1 cellular context compared by ENCODE assay signal in genomic region chr2:170743530-170744239, GRCh38.
TF ChIP-seq lines count a peak whose summit lies in the region.

No MANE protein-coding gene starts in this region.

TF ChIP-seq in K562, 482 proteins besides CTCF, POLR2A, EP300 and RAD21 (continues in another document):
- TF ChIP-seq GABPB1 (CRISPR knock-in tag; IDR thresholded peaks at IDR 0.05) (peak; percentile 38; the same call in 1 of the 2 replicates), TEAD4 (IDR thresholded peaks at IDR 0.05; ENCODE audit: low read length) (peak; percentile 78), TEAD4 (CRISPR knock-in tag; IDR thresholded peaks at IDR 0.05; ENCODE audit: borderline replicate concordance) (no peak), MYNN (IDR thresholded peaks at IDR 0.05) (0 out of 2 replicates have a peak, but pooled peaks have one; percentile 2), MYNN (CRISPR knock-in tag; IDR thresholded peaks at IDR 0.05) (no peak), ZNF75A (CRISPR knock-in tag; IDR thresholded peaks at IDR 0.05) (no peak), RFX5 (IDR thresholded peaks at IDR 0.05; ENCODE audit: low read depth, low read length) (no peak), ESRRA (IDR thresholded peaks at IDR 0.05; ENCODE audit: borderline replicate concordance, low read depth) (no peak), TBL1XR1 (IDR thresholded peaks at IDR 0.05; ENCODE audit: low read length in 2 of 2) (peak; percentile 7 to 69; a peak in 2 of 4 replicates), ZNF644 (tag; IDR thresholded peaks at IDR 0.05; ENCODE audit: low read depth) (0 out of 2 replicates have a peak, but pooled peaks have one; percentile 14), PHB2 (IDR thresholded peaks at IDR 0.05; ENCODE audit: low read depth) (peak; percentile 21; the same call in 1 of the 2 replicates), CREB1 (IDR thresholded peaks at IDR 0.05) (peak; percentile 32; the same call in 1 of the 2 replicates), CREB1 (CRISPR knock-in tag; IDR thresholded peaks at IDR 0.05) (0 out of 2 replicates have a peak, but pooled peaks have one; percentile 19), MAFG (tag; conservative IDR thresholded peaks at IDR 0.05) (no peak), JUND (IDR thresholded peaks at IDR 0.05; ENCODE audit: borderline replicate concordance, low read depth, low read length) (peak; percentile 42; the same call in 1 of the 2 replicates), JUND (tag; IDR thresholded peaks at IDR 0.05; ENCODE audit: borderline replicate concordance, low read depth, low read length) (peak; percentile 23; the same call in 1 of the 3 replicates), NCOR1 (IDR thresholded peaks at IDR 0.05) (peak; percentile 83), AFF4 (CRISPR knock-in tag; IDR thresholded peaks at IDR 0.05) (0 out of 2 replicates have a peak, but pooled peaks have one; percentile 31), KDM1A (IDR thresholded peaks at IDR 0.05) (peak; percentile 89 to 90), NR2C2 (CRISPR knock-in tag; IDR thresholded peaks at IDR 0.05) (no peak), NR2C2 (tag; IDR thresholded peaks at IDR 0.05) (no peak), SMARCA4 (IDR thresholded peaks at IDR 0.05) (peak; percentile 75), TAL1 (IDR thresholded peaks at IDR 0.05) (peak; percentile 80), ZBTB33 (CRISPR knock-in tag; IDR thresholded peaks at IDR 0.05) (no peak), CBFA2T3 (IDR thresholded peaks at IDR 0.05) (peak; percentile 94), NUFIP1 (IDR thresholded peaks at IDR 0.05; ENCODE audit: partially characterized antibody) (no peak), CREM (IDR thresholded peaks at IDR 0.05; ENCODE audit: low read depth) (peak; percentile 11; the same call in 1 of the 2 replicates), HMBOX1 (IDR thresholded peaks at IDR 0.05) (peak; percentile 87; the same call in 1 of the 2 replicates), GATAD2B (IDR thresholded peaks at IDR 0.05; ENCODE audit: borderline replicate concordance) (0 out of 2 replicates have a peak, but pooled peaks have one; percentile 9), RHOXF2B (CRISPR knock-in tag; conservative IDR thresholded peaks at IDR 0.05) (no peak), POLR2AphosphoS5 (IDR thresholded peaks at IDR 0.05; ENCODE audit: control insufficient read depth, insufficient read depth, low read depth, low read length) (peak; percentile 83), ATF7 (IDR thresholded peaks at IDR 0.05) (peak; percentile 15), GATAD2A (IDR thresholded peaks at IDR 0.05) (0 out of 2 replicates have a peak, but pooled peaks have one; percentile 42), SMARCC2 (IDR thresholded peaks at IDR 0.05; ENCODE audit: low read depth) (no peak), HDAC2 (IDR thresholded peaks at IDR 0.05) (peak; percentile 66), RBBP5 (IDR thresholded peaks at IDR 0.05; ENCODE audit: borderline replicate concordance, insufficient read depth, low read length, poor library complexity, severe bottlenecking) (peak; percentile 36)
- TF ChIP-seq, protein P1, sequence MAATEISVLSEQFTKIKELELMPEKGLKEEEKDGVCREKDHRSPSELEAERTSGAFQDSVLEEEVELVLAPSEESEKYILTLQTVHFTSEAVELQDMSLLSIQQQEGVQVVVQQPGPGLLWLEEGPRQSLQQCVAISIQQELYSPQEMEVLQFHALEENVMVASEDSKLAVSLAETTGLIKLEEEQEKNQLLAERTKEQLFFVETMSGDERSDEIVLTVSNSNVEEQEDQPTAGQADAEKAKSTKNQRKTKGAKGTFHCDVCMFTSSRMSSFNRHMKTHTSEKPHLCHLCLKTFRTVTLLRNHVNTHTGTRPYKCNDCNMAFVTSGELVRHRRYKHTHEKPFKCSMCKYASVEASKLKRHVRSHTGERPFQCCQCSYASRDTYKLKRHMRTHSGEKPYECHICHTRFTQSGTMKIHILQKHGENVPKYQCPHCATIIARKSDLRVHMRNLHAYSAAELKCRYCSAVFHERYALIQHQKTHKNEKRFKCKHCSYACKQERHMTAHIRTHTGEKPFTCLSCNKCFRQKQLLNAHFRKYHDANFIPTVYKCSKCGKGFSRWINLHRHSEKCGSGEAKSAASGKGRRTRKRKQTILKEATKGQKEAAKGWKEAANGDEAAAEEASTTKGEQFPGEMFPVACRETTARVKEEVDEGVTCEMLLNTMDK (IDR thresholded peaks at IDR 0.05; ENCODE audit: borderline replicate concordance, insufficient read depth, low read depth, low read length, poor library complexity, severe bottlenecking), result no peak
- TF ChIP-seq, protein P2, sequence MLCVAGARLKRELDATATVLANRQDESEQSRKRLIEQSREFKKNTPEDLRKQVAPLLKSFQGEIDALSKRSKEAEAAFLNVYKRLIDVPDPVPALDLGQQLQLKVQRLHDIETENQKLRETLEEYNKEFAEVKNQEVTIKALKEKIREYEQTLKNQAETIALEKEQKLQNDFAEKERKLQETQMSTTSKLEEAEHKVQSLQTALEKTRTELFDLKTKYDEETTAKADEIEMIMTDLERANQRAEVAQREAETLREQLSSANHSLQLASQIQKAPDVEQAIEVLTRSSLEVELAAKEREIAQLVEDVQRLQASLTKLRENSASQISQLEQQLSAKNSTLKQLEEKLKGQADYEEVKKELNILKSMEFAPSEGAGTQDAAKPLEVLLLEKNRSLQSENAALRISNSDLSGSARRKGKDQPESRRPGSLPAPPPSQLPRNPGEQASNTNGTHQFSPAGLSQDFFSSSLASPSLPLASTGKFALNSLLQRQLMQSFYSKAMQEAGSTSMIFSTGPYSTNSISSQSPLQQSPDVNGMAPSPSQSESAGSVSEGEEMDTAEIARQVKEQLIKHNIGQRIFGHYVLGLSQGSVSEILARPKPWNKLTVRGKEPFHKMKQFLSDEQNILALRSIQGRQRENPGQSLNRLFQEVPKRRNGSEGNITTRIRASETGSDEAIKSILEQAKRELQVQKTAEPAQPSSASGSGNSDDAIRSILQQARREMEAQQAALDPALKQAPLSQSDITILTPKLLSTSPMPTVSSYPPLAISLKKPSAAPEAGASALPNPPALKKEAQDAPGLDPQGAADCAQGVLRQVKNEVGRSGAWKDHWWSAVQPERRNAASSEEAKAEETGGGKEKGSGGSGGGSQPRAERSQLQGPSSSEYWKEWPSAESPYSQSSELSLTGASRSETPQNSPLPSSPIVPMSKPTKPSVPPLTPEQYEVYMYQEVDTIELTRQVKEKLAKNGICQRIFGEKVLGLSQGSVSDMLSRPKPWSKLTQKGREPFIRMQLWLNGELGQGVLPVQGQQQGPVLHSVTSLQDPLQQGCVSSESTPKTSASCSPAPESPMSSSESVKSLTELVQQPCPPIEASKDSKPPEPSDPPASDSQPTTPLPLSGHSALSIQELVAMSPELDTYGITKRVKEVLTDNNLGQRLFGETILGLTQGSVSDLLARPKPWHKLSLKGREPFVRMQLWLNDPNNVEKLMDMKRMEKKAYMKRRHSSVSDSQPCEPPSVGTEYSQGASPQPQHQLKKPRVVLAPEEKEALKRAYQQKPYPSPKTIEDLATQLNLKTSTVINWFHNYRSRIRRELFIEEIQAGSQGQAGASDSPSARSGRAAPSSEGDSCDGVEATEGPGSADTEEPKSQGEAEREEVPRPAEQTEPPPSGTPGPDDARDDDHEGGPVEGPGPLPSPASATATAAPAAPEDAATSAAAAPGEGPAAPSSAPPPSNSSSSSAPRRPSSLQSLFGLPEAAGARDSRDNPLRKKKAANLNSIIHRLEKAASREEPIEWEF (CRISPR knock-in tag; IDR thresholded peaks at IDR 0.05), result 0 out of 2 replicates have a peak, but pooled peaks have one; percentile 8
- TF ChIP-seq, protein P3, sequence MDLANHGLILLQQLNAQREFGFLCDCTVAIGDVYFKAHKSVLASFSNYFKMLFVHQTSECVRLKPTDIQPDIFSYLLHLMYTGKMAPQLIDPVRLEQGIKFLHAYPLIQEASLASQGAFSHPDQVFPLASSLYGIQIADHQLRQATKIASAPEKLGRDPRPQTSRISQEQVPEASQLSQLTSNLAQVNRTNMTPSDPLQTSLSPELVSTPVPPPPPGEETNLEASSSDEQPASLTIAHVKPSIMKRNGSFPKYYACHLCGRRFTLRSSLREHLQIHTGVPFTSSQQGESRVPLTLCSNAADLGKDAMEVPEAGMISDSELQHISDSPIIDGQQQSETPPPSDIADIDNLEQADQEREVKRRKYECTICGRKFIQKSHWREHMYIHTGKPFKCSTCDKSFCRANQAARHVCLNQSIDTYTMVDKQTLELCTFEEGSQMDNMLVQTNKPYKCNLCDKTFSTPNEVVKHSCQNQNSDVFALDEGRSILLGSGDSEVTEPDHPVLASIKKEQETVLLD (IDR thresholded peaks at IDR 0.05), result peak; percentile 61; the same call in 1 of the 2 replicates
- TF ChIP-seq, protein P4, sequence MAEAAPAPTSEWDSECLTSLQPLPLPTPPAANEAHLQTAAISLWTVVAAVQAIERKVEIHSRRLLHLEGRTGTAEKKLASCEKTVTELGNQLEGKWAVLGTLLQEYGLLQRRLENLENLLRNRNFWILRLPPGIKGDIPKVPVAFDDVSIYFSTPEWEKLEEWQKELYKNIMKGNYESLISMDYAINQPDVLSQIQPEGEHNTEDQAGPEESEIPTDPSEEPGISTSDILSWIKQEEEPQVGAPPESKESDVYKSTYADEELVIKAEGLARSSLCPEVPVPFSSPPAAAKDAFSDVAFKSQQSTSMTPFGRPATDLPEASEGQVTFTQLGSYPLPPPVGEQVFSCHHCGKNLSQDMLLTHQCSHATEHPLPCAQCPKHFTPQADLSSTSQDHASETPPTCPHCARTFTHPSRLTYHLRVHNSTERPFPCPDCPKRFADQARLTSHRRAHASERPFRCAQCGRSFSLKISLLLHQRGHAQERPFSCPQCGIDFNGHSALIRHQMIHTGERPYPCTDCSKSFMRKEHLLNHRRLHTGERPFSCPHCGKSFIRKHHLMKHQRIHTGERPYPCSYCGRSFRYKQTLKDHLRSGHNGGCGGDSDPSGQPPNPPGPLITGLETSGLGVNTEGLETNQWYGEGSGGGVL (CRISPR knock-in tag; IDR thresholded peaks at IDR 0.05), result no peak
- TF ChIP-seq, protein P5, sequence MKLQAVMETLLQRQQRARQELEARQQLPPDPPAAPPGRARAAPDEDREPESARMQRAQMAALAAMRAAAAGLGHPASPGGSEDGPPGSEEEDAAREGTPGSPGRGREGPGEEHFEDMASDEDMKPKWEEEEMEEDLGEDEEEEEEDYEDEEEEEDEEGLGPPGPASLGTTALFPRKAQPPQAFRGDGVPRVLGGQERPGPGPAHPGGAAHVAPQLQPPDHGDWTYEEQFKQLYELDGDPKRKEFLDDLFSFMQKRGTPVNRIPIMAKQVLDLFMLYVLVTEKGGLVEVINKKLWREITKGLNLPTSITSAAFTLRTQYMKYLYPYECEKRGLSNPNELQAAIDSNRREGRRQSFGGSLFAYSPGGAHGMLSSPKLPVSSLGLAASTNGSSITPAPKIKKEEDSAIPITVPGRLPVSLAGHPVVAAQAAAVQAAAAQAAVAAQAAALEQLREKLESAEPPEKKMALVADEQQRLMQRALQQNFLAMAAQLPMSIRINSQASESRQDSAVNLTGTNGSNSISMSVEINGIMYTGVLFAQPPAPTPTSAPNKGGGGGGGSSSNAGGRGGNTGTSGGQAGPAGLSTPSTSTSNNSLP (IDR thresholded peaks at IDR 0.05; ENCODE audit: borderline replicate concordance, low read depth, low read length), result peak; percentile 24; the same call in 1 of the 2 replicates
